ENCODE assay signal across 36 cellular contexts in genomic region chr15:61815356-61816083, GRCh38.
"Had no signal": no experiment of that assay in that cellular context is flagged by ENCODE, and none has a peak within 500 bp of the region (broad histone marks: within the 10 kb centered on the region; RNA-seq: fewer than 3 reads in every experiment).

No MANE protein-coding gene starts in this region.

- FAIRE-seq: bronchial epithelial cell, TTC549 had no signal

- H3K27ac ChIP-seq: ascending aorta, cardiac muscle cell, VCaP had no signal

- H3K9me3 ChIP-seq: ascending aorta had no signal

- H3K9me3 Mint-ChIP-seq: activated B cell treated with CpG ODN at 0.5 μM for 24 hours; activated CD4-positive, alpha-beta memory T cell treated with anti-CD3 and anti-CD28 coated beads for 36 hours; activated CD4-positive, alpha-beta T cell treated with anti-CD3 and anti-CD28 coated beads, Interleukin-2, amount 10 ng/mL, durations not matched to agents 24 days and 14 days; activated CD8-positive, alpha-beta T cell treated with anti-CD3 and anti-CD28 coated beads for 36 hours; activated naive CD4-positive, alpha-beta T cell treated with anti-CD3 and anti-CD28 coated beads, Interleukin-2, amount 10 ng/mL, durations not matched to agents 7 days and 5 days; activated naive CD4-positive, alpha-beta T cell treated with anti-CD3 and anti-CD28 coated beads, Interleukin-2, amount 50 U/mL, for 24 hours; activated naive CD8-positive, alpha-beta T cell treated with anti-CD3 and anti-CD28 coated beads, Interleukin-2, amount 10 ng/mL, durations not matched to agents 7 days and 5 days; activated naive CD8-positive, alpha-beta T cell treated with anti-CD3 and anti-CD28 coated beads, Interleukin-2, amount 50 U/mL, for 24 hours; activated T-cell treated with anti-CD3 and anti-CD28 coated beads, Interleukin-2, amount 50 U/mL, for 24 hours; activated T-helper 2 cell treated with anti-CD3 and anti-CD28 coated beads, Interferon-gamma antibody, Interleukin-2, Interleukin-4, amounts not matched to agents 10 μg/mL and 5 μg/mL and 100 μg/mL, durations not matched to agents 14 hours and 24 hours and 36 hours; central memory CD8-positive, alpha-beta T cell; T-helper 1 cell treated with Interleukin-12 subunit alpha and Interleukin-12 subunit beta and Interleukin-4 antibody, amounts not matched to agents 30 μg/mL and 1 μg/mL, for 36 hours; T-helper 2 cell treated with Interferon-gamma antibody and Interleukin-4, amounts not matched to agents 5 μg/mL and 100 μg/mL, for 36 hours had no signal

- H3K27ac Mint-ChIP-seq: activated B cell treated with CpG ODN at 0.5 μM for 24 hours; activated CD4-positive, alpha-beta memory T cell treated with anti-CD3 and anti-CD28 coated beads for 36 hours; activated CD4-positive, alpha-beta T cell treated with anti-CD3 and anti-CD28 coated beads, Interleukin-2, amount 10 ng/mL, durations not matched to agents 24 days and 14 days; activated CD8-positive, alpha-beta T cell treated with anti-CD3 and anti-CD28 coated beads for 36 hours; activated naive CD4-positive, alpha-beta T cell treated with anti-CD3 and anti-CD28 coated beads, Interleukin-2, amount 10 ng/mL, durations not matched to agents 7 days and 5 days; activated naive CD4-positive, alpha-beta T cell treated with anti-CD3 and anti-CD28 coated beads, Interleukin-2, amount 50 U/mL, for 24 hours; activated naive CD8-positive, alpha-beta T cell; activated naive CD8-positive, alpha-beta T cell treated with anti-CD3 and anti-CD28 coated beads, Interleukin-2, amount 10 ng/mL, durations not matched to agents 7 days and 5 days; activated naive CD8-positive, alpha-beta T cell treated with anti-CD3 and anti-CD28 coated beads, Interleukin-2, amount 50 U/mL, for 24 hours; activated T-cell treated with anti-CD3 and anti-CD28 coated beads, Interleukin-2, amount 50 U/mL, for 24 hours; activated T-helper 2 cell treated with anti-CD3 and anti-CD28 coated beads, Interferon-gamma antibody, Interleukin-2, Interleukin-4, amounts not matched to agents 10 μg/mL and 5 μg/mL and 100 μg/mL, durations not matched to agents 14 hours and 24 hours and 36 hours; T-helper 1 cell treated with Interleukin-12 subunit alpha and Interleukin-12 subunit beta and Interleukin-4 antibody, amounts not matched to agents 30 μg/mL and 1 μg/mL, for 36 hours; T-helper 2 cell treated with Interferon-gamma antibody and Interleukin-4, amounts not matched to agents 5 μg/mL and 100 μg/mL, for 36 hours had no signal

- H3K4me1 ChIP-seq: ascending aorta had no signal

- H3K4me3 Mint-ChIP-seq: activated B cell treated with CpG ODN at 0.5 μM for 24 hours; activated CD4-positive, alpha-beta memory T cell treated with anti-CD3 and anti-CD28 coated beads for 36 hours; activated CD4-positive, alpha-beta T cell treated with anti-CD3 and anti-CD28 coated beads, Interleukin-2, amount 10 ng/mL, durations not matched to agents 24 days and 14 days; activated CD8-positive, alpha-beta T cell treated with anti-CD3 and anti-CD28 coated beads for 36 hours; activated naive CD4-positive, alpha-beta T cell treated with anti-CD3 and anti-CD28 coated beads, Interleukin-2, amount 10 ng/mL, durations not matched to agents 7 days and 5 days; activated naive CD4-positive, alpha-beta T cell treated with anti-CD3 and anti-CD28 coated beads, Interleukin-2, amount 50 U/mL, for 24 hours; activated naive CD8-positive, alpha-beta T cell; activated naive CD8-positive, alpha-beta T cell treated with anti-CD3 and anti-CD28 coated beads, Interleukin-2, amount 10 ng/mL, durations not matched to agents 7 days and 5 days; activated naive CD8-positive, alpha-beta T cell treated with anti-CD3 and anti-CD28 coated beads, Interleukin-2, amount 50 U/mL, for 24 hours; activated T-cell treated with anti-CD3 and anti-CD28 coated beads, Interleukin-2, amount 50 U/mL, for 24 hours; brain; central memory CD8-positive, alpha-beta T cell; T-helper 1 cell treated with Interleukin-12 subunit alpha and Interleukin-12 subunit beta and Interleukin-4 antibody, amounts not matched to agents 30 μg/mL and 1 μg/mL, for 36 hours; T-helper 2 cell treated with Interferon-gamma antibody and Interleukin-4, amounts not matched to agents 5 μg/mL and 100 μg/mL, for 36 hours had no signal

- DNase-seq: activated B cell treated with CpG ODN at 0.5 μM for 24 hours; activated CD4-positive, alpha-beta memory T cell treated with anti-CD3 and anti-CD28 coated beads for 36 hours; activated CD4-positive, alpha-beta T cell treated with anti-CD3 and anti-CD28 coated beads for 4 hours; activated CD4-positive, alpha-beta T cell treated with anti-CD3 and anti-CD28 coated beads, Interleukin-2, amount 10 ng/mL, durations not matched to agents 24 days and 14 days; activated CD4-positive, alpha-beta T cell treated with anti-CD3 and anti-CD28 coated beads, Interleukin-2, amount 50 U/mL, for 1 hour; activated CD4-positive, alpha-beta T cell treated with anti-CD3 and anti-CD28 coated beads, Interleukin-2, amount 50 U/mL, for 4 hours; activated CD4-positive, CD25-positive, alpha-beta regulatory T cell treated with anti-CD3 and anti-CD28 coated beads, Interleukin-2, amount 50 U/mL, for 72 hours; activated CD8-positive, alpha-beta memory T cell treated with anti-CD3 and anti-CD28 coated beads, Interleukin-2, amount 50 U/mL, for 48 hours; activated CD8-positive, alpha-beta T cell treated with anti-CD3 and anti-CD28 coated beads for 36 hours; activated effector memory CD4-positive, alpha-beta T cell treated with Interleukin-2 at 50 U/mL for 16 hours; activated gamma-delta T cell; activated naive CD4-positive, alpha-beta T cell treated with anti-CD3 and anti-CD28 coated beads, Interleukin-2, amount 10 ng/mL, durations not matched to agents 7 days and 5 days; activated naive CD4-positive, alpha-beta T cell treated with Interleukin-2 at 50 U/mL for 16 hours; activated naive CD8-positive, alpha-beta T cell treated with anti-CD3 and anti-CD28 coated beads, Interleukin-2, amount 10 ng/mL, durations not matched to agents 7 days and 5 days; activated naive CD8-positive, alpha-beta T cell treated with anti-CD3 and anti-CD28 coated beads, Interleukin-2, amount 50 U/mL, for 24 hours; activated T-cell treated with anti-CD3 and anti-CD28 coated beads, Interleukin-2, amount 50 U/mL, for 24 hours; activated T-cell treated with anti-CD3 and anti-CD28 coated beads, Interleukin-2, amount 50 U/mL, for 48 hours; amygdala; anterior cingulate cortex; caudate nucleus; cerebellar nuclear complex; T-helper 1 cell; T-helper 2 cell; T-helper 9 cell had no signal

- H3K27me3 ChIP-seq: ascending aorta had no signal

- H3K4me3 ChIP-seq: ascending aorta, cardiac muscle cell had no signal

- H3K27me3 Mint-ChIP-seq: activated B cell treated with CpG ODN at 0.5 μM for 24 hours; activated CD4-positive, alpha-beta T cell treated with anti-CD3 and anti-CD28 coated beads, Interleukin-2, amount 10 ng/mL, durations not matched to agents 24 days and 14 days; activated CD8-positive, alpha-beta T cell treated with anti-CD3 and anti-CD28 coated beads for 36 hours had no signal

- ATAC-seq: activated CD8-positive, alpha-beta T cell treated with anti-CD3 and anti-CD28 coated beads for 36 hours; activated naive CD8-positive, alpha-beta T cell treated with anti-CD3 and anti-CD28 coated beads, Interleukin-2, amount 50 U/mL, for 24 hours had no signal

- H3K4me1 Mint-ChIP-seq: activated B cell treated with CpG ODN at 0.5 μM for 24 hours; activated CD4-positive, alpha-beta T cell treated with anti-CD3 and anti-CD28 coated beads, Interleukin-2, amount 10 ng/mL, durations not matched to agents 24 days and 14 days; activated naive CD4-positive, alpha-beta T cell treated with anti-CD3 and anti-CD28 coated beads, Interleukin-2, amount 10 ng/mL, durations not matched to agents 7 days and 5 days; activated naive CD4-positive, alpha-beta T cell treated with anti-CD3 and anti-CD28 coated beads, Interleukin-2, amount 50 U/mL, for 24 hours; activated naive CD8-positive, alpha-beta T cell treated with anti-CD3 and anti-CD28 coated beads, Interleukin-2, amount 10 ng/mL, durations not matched to agents 7 days and 5 days; activated naive CD8-positive, alpha-beta T cell treated with anti-CD3 and anti-CD28 coated beads, Interleukin-2, amount 50 U/mL, for 24 hours; central memory CD8-positive, alpha-beta T cell had no signal

- H3K36me3 Mint-ChIP-seq: activated CD4-positive, alpha-beta memory T cell treated with anti-CD3 and anti-CD28 coated beads for 36 hours; activated naive CD4-positive, alpha-beta T cell treated with anti-CD3 and anti-CD28 coated beads, Interleukin-2, amount 10 ng/mL, durations not matched to agents 7 days and 5 days; activated naive CD4-positive, alpha-beta T cell treated with anti-CD3 and anti-CD28 coated beads, Interleukin-2, amount 50 U/mL, for 24 hours; activated naive CD8-positive, alpha-beta T cell; activated naive CD8-positive, alpha-beta T cell treated with anti-CD3 and anti-CD28 coated beads, Interleukin-2, amount 10 ng/mL, durations not matched to agents 7 days and 5 days; brain had no signal

- H3K36me3 ChIP-seq: ascending aorta, cardiac muscle cell had no signal
